ENCODE assay signal across 24 cellular contexts in genomic region chr10:124888262-124888661, GRCh38.
"Had no signal": no experiment of that assay in that cellular context is flagged by ENCODE, and none has a peak within 500 bp of the region (broad histone marks: within the 10 kb centered on the region; RNA-seq: fewer than 3 reads in every experiment).

No MANE protein-coding gene starts in this region.

- H3K27me3 ChIP-seq: foreskin keratinocyte, heart right ventricle, ovary, right lobe of liver, testis, tibial artery had no signal

- H3K27ac ChIP-seq: foreskin keratinocyte, heart right ventricle, lower lobe of right lung, ovary, right lobe of liver, testis, tibial artery had no signal

- H3K4me1 ChIP-seq: lower lobe of right lung, right lobe of liver, testis, tibial artery had no signal

- ATAC-seq: effector memory CD8-positive, alpha-beta T cell; esophagus mucosa; heart right ventricle; left ventricle myocardium superior; lower lobe of right lung; naive thymus-derived CD8-positive, alpha-beta T cell; right lobe of liver; stimulated activated effector memory CD8-positive, alpha-beta T cell treated with anti-CD3 and anti-CD28 coated beads, Interleukin-12 subunit alpha, Interleukin-12 subunit beta, amount 100 ng/mL, for 72 hours had no signal

- H3K9me3 ChIP-seq: heart right ventricle, lower lobe of right lung, ovary, right lobe of liver, testis, tibial artery had no signal

- FAIRE-seq: urothelium cell line had no signal

- H3K4me3 ChIP-seq: heart right ventricle, lower lobe of right lung, ovary, right lobe of liver, smooth muscle cell, testis, tibial artery had no signal

- DNase-seq: cortex of kidney; effector memory CD8-positive, alpha-beta T cell; glutamatergic neuron; heart right ventricle; hippocampal formation; left ventricle myocardium superior; lower lobe of right lung; naive thymus-derived CD8-positive, alpha-beta T cell; nephron progenitor cell; occipital lobe; ovary; stimulated activated CD4-positive, alpha-beta T cell treated with anti-CD3 and anti-CD28 coated beads, Interleukin-12 subunit alpha, Interleukin-12 subunit beta, amount 100 ng/mL, for 4 hours; stimulated activated CD4-positive, alpha-beta T cell treated with anti-CD3 and anti-CD28 coated beads, Interleukin-1b, Interleukin-23, amount 100 ng/mL, for 48 hours; stimulated activated CD4-positive, alpha-beta T cell treated with anti-CD3 and anti-CD28 coated beads, Interleukin-4, amount 100 ng/mL, for 1 hour; stimulated activated naive CD4-positive, alpha-beta T cell treated with Interleukin-2 at 50 U/mL for 16 hours; substantia nigra; testis; tibial artery had no signal

- H3K36me3 ChIP-seq: heart right ventricle, lower lobe of right lung, ovary, right lobe of liver, tibial artery had no signal
